In the genomic region with DNA sequence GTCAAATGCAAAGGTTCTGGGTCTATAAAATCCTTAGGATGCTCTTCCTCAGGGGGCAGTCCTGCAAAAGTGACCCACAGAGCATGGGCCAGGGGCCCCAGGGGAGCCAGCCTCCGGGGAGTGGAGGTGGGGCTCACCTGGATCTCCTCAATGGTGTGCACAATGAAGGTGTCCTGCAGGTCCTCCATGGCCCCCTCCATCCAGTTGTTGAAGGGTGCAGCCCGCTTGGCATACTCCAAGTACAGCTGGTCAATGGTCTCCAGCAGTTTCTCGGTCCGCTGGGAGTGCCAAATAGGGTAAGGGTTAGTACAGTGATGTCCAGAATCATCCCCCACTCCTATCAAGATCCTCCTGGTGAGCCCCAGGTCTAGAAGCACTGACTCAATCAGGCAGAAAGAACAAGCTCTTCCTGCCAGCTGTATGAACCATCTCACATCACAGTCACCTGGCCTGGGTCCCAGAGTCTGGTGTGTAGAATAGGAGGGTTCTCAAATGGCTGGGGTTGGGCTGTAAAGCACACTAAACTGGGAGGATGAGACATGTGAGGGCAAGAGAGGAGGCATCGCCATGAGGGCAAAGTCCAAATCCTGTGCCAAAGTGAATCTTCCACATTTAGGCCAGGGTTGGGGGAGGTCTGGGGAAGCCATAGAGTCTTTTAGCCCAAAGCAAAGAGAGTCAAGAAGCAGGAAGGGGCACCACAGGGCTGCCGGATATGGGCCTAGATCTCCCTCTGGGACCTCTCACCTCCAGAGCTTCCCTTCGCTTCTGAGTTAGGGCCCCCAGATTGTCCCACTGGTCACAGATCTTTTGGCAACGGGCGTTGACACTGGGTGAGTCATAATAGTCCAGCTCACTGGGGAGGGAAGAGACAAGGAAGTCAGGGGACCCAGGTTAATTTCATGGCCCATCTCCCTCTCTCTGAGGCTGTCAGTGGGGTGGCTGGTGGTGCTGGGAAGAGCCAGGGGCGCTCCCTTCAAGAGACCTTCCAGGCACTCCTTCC, we compare ENCODE assay signal across 8 cellular contexts.
DNase-seq lines count a peak whose midpoint lies in the region; ATAC-seq, FAIRE-seq and TF ChIP-seq lines count a peak whose summit lies in the region.

No MANE protein-coding gene starts in this region.

- H3K27me3 Mint-ChIP-seq in brain: no peaks in the 10 kb centered on the region
- no peaks in the 10 kb centered on the region for H3K27me3 Mint-ChIP-seq in progenitor cell of endocrine pancreas
- H3K27me3 Mint-ChIP-seq in CD8-positive, alpha-beta T cell (ENCODE audit: low read depth): no peaks in the 10 kb centered on the region

- CTCF ChIA-PET in AG04449 (lab: Yijun Ruan, JAX): interaction anchor here (1.0 to 2.8 kb wide), 5 partner anchors 9 to 223 kb away, joined by 3 to 13 read pairs (median 5); no protein-coding TSS in a partner anchor
- CTCF ChIA-PET in CD8-positive, alpha-beta T cell (lab: Charles Lee): interaction anchor here (1.4 kb wide), 1 partner anchor 27 kb away, joined by 4 read pairs; no protein-coding TSS in a partner anchor

- no peak for TF ChIP-seq CTCF in AG04449 (IDR thresholded peaks at IDR 0.05; ENCODE audit: insufficient read depth, low read length, missing control alignments)
- TF ChIP-seq CTCF in brain (conservative IDR thresholded peaks at IDR 0.05): no peak
- TF ChIP-seq CTCF in progenitor cell of endocrine pancreas (IDR thresholded peaks at IDR 0.05; ENCODE audit: unreplicated experiment): no peak
- no peak for TF ChIP-seq CTCF in CD8-positive, alpha-beta T cell (IDR thresholded peaks at IDR 0.05)

- no peaks in the 10 kb centered on the region for H3K27me3 ChIP-seq in CD8-positive, alpha-beta T cell (ENCODE audit: insufficient read depth, low read length)

- FAIRE-seq in HTR-8/SVneo (lab: Jason Lieb, UNC): peak; percentile 96

- H3K36me3 Mint-ChIP-seq in brain (peaks cover 74% of the 10 kb centered on the region), progenitor cell of endocrine pancreas (ENCODE audit: insufficient read depth) (peaks cover 27% of the 10 kb centered on the region)
- peaks cover 87% of the 10 kb centered on the region for H3K36me3 Mint-ChIP-seq in CD8-positive, alpha-beta T cell

- POLR2A ChIA-PET in AG04449 (lab: Yijun Ruan, JAX): no interaction called here
- POLR2A ChIA-PET in CD8-positive, alpha-beta T cell (lab: Charles Lee): interaction anchor here (0.9 kb wide), 1 partner anchor 19 kb away, joined by 4 read pairs; no protein-coding TSS in a partner anchor

- DNase-seq in AG04449 (ENCODE audit: low read depth, low spot score) (peak; percentile 60), HTR-8/SVneo (ENCODE audit: insufficient read length, low spot score) (no peak), left lobe of liver (ENCODE audit: low spot score) (peak; percentile 88), progenitor cell of endocrine pancreas (ENCODE audit: low spot score, unreplicated experiment) (no peak)
- DNase-seq in CD8-positive, alpha-beta T cell: no peak

- peak; percentile 82 for ATAC-seq in left lobe of liver
- no peak for ATAC-seq in HG02973 (IDR thresholded peaks at IDR 0.05; ENCODE audit: unreplicated experiment)
- ATAC-seq in GM21619 (IDR thresholded peaks at IDR 0.05; ENCODE audit: unreplicated experiment): no peak
- ATAC-seq in CD8-positive, alpha-beta T cell: no peak

- H3K4me1 ChIP-seq in CD8-positive, alpha-beta T cell (ENCODE audit: insufficient read depth, low read length): no peaks in the 10 kb centered on the region

- H3K4me1 Mint-ChIP-seq in brain (no peaks in the 10 kb centered on the region), progenitor cell of endocrine pancreas (ENCODE audit: low read depth) (no peaks in the 10 kb centered on the region)
- no peaks in the 10 kb centered on the region for H3K4me1 Mint-ChIP-seq in CD8-positive, alpha-beta T cell (ENCODE audit: low read depth)

- no peak overlapping the region for H3K27ac ChIP-seq in CD8-positive, alpha-beta T cell (ENCODE audit: low read depth, low read length)

- no peaks in the 10 kb centered on the region for H3K9me3 ChIP-seq in CD8-positive, alpha-beta T cell (ENCODE audit: low read length)

- H3K27ac Mint-ChIP-seq in brain (peak overlapping the region in 4 of 5 experiments; percentile 32 to 82 (median 61)), progenitor cell of endocrine pancreas (no peak overlapping the region)
- no peak overlapping the region for H3K27ac Mint-ChIP-seq in CD8-positive, alpha-beta T cell

- H3K36me3 ChIP-seq in CD8-positive, alpha-beta T cell (ENCODE audit: insufficient read depth, low read length): peaks cover 78% of the 10 kb centered on the region

- H3K4me3 ChIP-seq in AG04449 (ENCODE audit: low read depth, low read length): no peak overlapping the region
- no peak overlapping the region for H3K4me3 ChIP-seq in CD8-positive, alpha-beta T cell (ENCODE audit: low read depth, low read length)

- intact Hi-C loops in CD8-positive, alpha-beta T cell (cut with DNase I, micrococcal nuclease): no loop called here

- no peaks in the 10 kb centered on the region for H3K9me3 Mint-ChIP-seq in brain
- no peaks in the 10 kb centered on the region for H3K9me3 Mint-ChIP-seq in progenitor cell of endocrine pancreas (ENCODE audit: low read depth)
- no peaks in the 10 kb centered on the region for H3K9me3 Mint-ChIP-seq in CD8-positive, alpha-beta T cell

- no peak overlapping the region for H3K4me3 Mint-ChIP-seq in brain
- H3K4me3 Mint-ChIP-seq in progenitor cell of endocrine pancreas (ENCODE audit: low read depth): no peak overlapping the region
- H3K4me3 Mint-ChIP-seq in CD8-positive, alpha-beta T cell: no peak overlapping the region

Comparison
In these comparisons a context has a peak if more than half of its experiments do, and no peak if none do; other contexts are left out.
1. DNase-seq: peak in AG04449 (single experiment) and left lobe of liver (single experiment); none in HTR-8/SVneo (single experiment), progenitor cell of endocrine pancreas (single experiment) and CD8-positive, alpha-beta T cell (0 of 7).
2. H3K27ac Mint-ChIP-seq: peak in brain (4 of 5); none in progenitor cell of endocrine pancreas (single experiment) and CD8-positive, alpha-beta T cell (single experiment).